Comparison of ENCODE assay signal across 8 cellular contexts in genomic region chrX:16719334-16720084, GRCh38. TPM values are rescaled to one million over a fixed set of nuclear protein-coding genes. Genes with fewer than 3 reads are reported as not detected.
A peak's percentile ranks its signal among the peaks of the same experiment; 100 is the strongest.
DNase-seq lines count a peak whose midpoint lies in the region; ATAC-seq and TF ChIP-seq lines count a peak whose summit lies in the region.

SYAP1 (plus strand) TSS chrX:16719612; CDS start chrX:16719725, 113 bp downstream.

- in situ Hi-C loops in GM13977 (cut with MboI; ENCODE audit: low pct_unique_long_range_greater_than_20kb, low sequenced_read_pairs, unreplicated experiment), result no loop called here

- peaks cover 2% of the 10 kb centered on the region for H3K36me3 Mint-ChIP-seq in T-helper 1 cell treated with Interleukin-12 subunit alpha and Interleukin-12 subunit beta and Interleukin-4 antibody, amounts not matched to agents 30 μg/mL and 1 μg/mL, for 36 hours (ENCODE audit: low read depth)

- H3K27me3 Mint-ChIP-seq in T-helper 1 cell treated with Interleukin-12 subunit alpha and Interleukin-12 subunit beta and Interleukin-4 antibody, amounts not matched to agents 30 μg/mL and 1 μg/mL, for 36 hours (ENCODE audit: low read depth), result no peaks in the 10 kb centered on the region

- DNase-seq in GM13977 (ENCODE audit: low spot score) (peak; percentile 87), NCI-H1694 (lab: John Stamatoyannopoulos, UW) (peak; percentile 65), amniotic stem cell (lab: John Stamatoyannopoulos, UW) (peak; percentile 95), left cardiac atrium (peak; percentile 98), posterior vena cava (ENCODE audit: low spot score) (peak; percentile 99), upper lobe of right lung (peak; percentile 95)

- no peaks in the 10 kb centered on the region for H3K27me3 ChIP-seq in upper lobe of right lung

- ATAC-seq in HG02884 (IDR thresholded peaks at IDR 0.05; ENCODE audit: unreplicated experiment) (peak; percentile 97), left cardiac atrium (peak; percentile 98 to 99), upper lobe of right lung (peak; percentile 99)

- TF ChIP-seq CTCF in GM13977 (IDR thresholded peaks at IDR 0.05; ENCODE audit: extremely low read depth, insufficient read depth, missing control alignments) (peak; percentile 14), upper lobe of right lung (IDR thresholded peaks at IDR 0.05) (no peak)

- H3K27ac ChIP-seq in upper lobe of right lung, result peak within 1 kb of the TSS; percentile 93

- intact Hi-C loops in left cardiac atrium (cut with DNase I) (loop anchor here in 1 of 2 donors (5.0 kb wide), 1 partner anchor 68 kb away; the partner anchor contains the start of gene TXLNG), posterior vena cava (cut with DNase I) (loop anchor here in 1 of 2 donors (10.0 kb wide), 1 partner anchor 55 kb away; no protein-coding TSS in a partner anchor), upper lobe of right lung (cut with DNase I) (no loop called here)

- no peaks in the 10 kb centered on the region for H3K9me3 ChIP-seq in upper lobe of right lung

- peak within 1 kb of the TSS; percentile 60 for H3K4me3 ChIP-seq in upper lobe of right lung

- H3K9me3 Mint-ChIP-seq in T-helper 1 cell treated with Interleukin-12 subunit alpha and Interleukin-12 subunit beta and Interleukin-4 antibody, amounts not matched to agents 30 μg/mL and 1 μg/mL, for 36 hours, result no peaks in the 10 kb centered on the region

- no peaks in the 10 kb centered on the region for H3K36me3 ChIP-seq in upper lobe of right lung

- H3K4me3 Mint-ChIP-seq in T-helper 1 cell treated with Interleukin-12 subunit alpha and Interleukin-12 subunit beta and Interleukin-4 antibody, amounts not matched to agents 30 μg/mL and 1 μg/mL, for 36 hours, result peak within 1 kb of the TSS; percentile 88

- peak within 1 kb of the TSS; percentile 96 for H3K27ac Mint-ChIP-seq in T-helper 1 cell treated with Interleukin-12 subunit alpha and Interleukin-12 subunit beta and Interleukin-4 antibody, amounts not matched to agents 30 μg/mL and 1 μg/mL, for 36 hours

- H3K4me1 ChIP-seq in upper lobe of right lung, result no peaks in the 10 kb centered on the region

- H3K4me1 Mint-ChIP-seq in T-helper 1 cell treated with Interleukin-12 subunit alpha and Interleukin-12 subunit beta and Interleukin-4 antibody, amounts not matched to agents 30 μg/mL and 1 μg/mL, for 36 hours (ENCODE audit: low read depth), result peaks cover 5% of the 10 kb centered on the region

RNA-seq across cellular contexts. Expression of gene SYAP1, which starts in this region (rescaled TPM):
- 10 to 100 TPM; 15.6 to 25.3 TPM for total RNA-seq in left cardiac atrium
- 10 to 100 TPM; 30.9 to 31.3 TPM for total RNA-seq in posterior vena cava
- 20.0 TPM for total RNA-seq in upper lobe of right lung

Comparison
In these comparisons a context has a peak if more than half of its experiments do, and no peak if none do; other contexts are left out.
1. Peak in every context shown above with its lines: DNase-seq, ATAC-seq, H3K4me3 ChIP-seq and H3K27ac ChIP-seq.